In the genomic region with DNA sequence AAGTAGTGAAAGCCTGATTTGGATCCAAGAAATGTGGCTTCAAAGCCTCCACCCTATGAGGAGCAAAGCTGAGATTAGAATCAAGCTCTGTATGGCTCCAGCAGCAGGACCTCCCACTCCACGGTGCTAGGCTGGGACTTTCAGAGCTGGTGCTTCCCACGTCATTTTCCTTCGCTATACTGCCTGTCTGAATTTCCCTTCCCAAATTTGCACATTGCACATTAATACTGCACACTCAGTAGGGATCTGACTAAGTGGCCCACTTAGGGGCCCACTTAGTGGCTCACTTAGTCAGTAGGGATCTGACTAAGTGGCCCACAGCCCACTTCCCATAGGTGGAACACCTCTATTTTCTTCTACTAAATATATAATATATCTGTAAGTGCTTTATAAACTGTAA, we compare ENCODE assay signal across 23 cellular contexts.
"Had no signal": no experiment of that assay in that cellular context is flagged by ENCODE, and none has a peak within 500 bp of the region (broad histone marks: within the 10 kb centered on the region; RNA-seq: fewer than 3 reads in every experiment).

No MANE protein-coding gene starts in this region.

- H3K27ac Mint-ChIP-seq: natural killer cell treated with Interleukin-12 subunit alpha and Interleukin-12 subunit beta and Interleukin-15 and Interleukin-18, amount 100 ng/mL, for 72 hours; neural progenitor cell; stimulated activated naive B cell treated with anti-CD40 and anti-IgM and Interleukin-4, amounts not matched to agents 10 μg/mL and 1 μg/mL and 100 μg/mL, for 72 hours; stimulated activated naive CD8-positive, alpha-beta T cell treated with anti-CD3 and anti-CD28 coated beads, Interleukin-15, amount 100 ng/mL, for 72 hours had no signal

- H3K27ac ChIP-seq: heart left ventricle, neural progenitor cell, ovary, testis, tibial nerve had no signal

- H3K4me2 ChIP-seq: neural progenitor cell had no signal

- H3K4me3 ChIP-seq: heart left ventricle, lung, neural progenitor cell, ovary, testis, tibial nerve had no signal

- H3K9me3 ChIP-seq: heart left ventricle, ovary, testis, tibial nerve had no signal

- ATAC-seq: esophagus mucosa; heart left ventricle; left colon; left ventricle myocardium superior; natural killer cell treated with Interleukin-12 subunit alpha and Interleukin-12 subunit beta and Interleukin-15 and Interleukin-18, amount 100 ng/mL, for 72 hours; right cardiac atrium; stimulated activated naive B cell treated with anti-CD40 and anti-IgM and Interleukin-4, amounts not matched to agents 10 μg/mL and 1 μg/mL and 100 μg/mL, for 72 hours; stimulated activated naive CD8-positive, alpha-beta T cell treated with anti-CD3 and anti-CD28 coated beads, Interleukin-15, amount 100 ng/mL, for 72 hours had no signal

- H2AFZ ChIP-seq: neural progenitor cell had no signal

- DNase-seq: effector memory CD4-positive, alpha-beta T cell; heart left ventricle; hippocampal formation; left colon; left ventricle myocardium superior; mesenchymal stem cell; midbrain; nucleus accumbens; ovary; right cardiac atrium; small intestine; stimulated activated CD4-positive, alpha-beta T cell treated with anti-CD3 and anti-CD28 coated beads, Interleukin-4, amount 100 ng/mL, for 1 hour; stimulated activated CD8-positive, alpha-beta memory T cell treated with anti-CD3 and anti-CD28 coated beads, Interleukin-4, amount 100 ng/mL, for 48 hours; stimulated activated naive B cell treated with anti-CD40 and anti-IgM and Interleukin-4, amounts not matched to agents 10 μg/mL and 1 μg/mL and 100 μg/mL, for 72 hours; stimulated activated naive CD8-positive, alpha-beta T cell treated with anti-CD3 and anti-CD28 coated beads, Interleukin-15, amount 100 ng/mL, for 72 hours; testis had no signal

- H3K36me3 Mint-ChIP-seq: natural killer cell treated with Interleukin-12 subunit alpha and Interleukin-12 subunit beta and Interleukin-15 and Interleukin-18, amount 100 ng/mL, for 72 hours; neural progenitor cell; stimulated activated naive B cell treated with anti-CD40 and anti-IgM and Interleukin-4, amounts not matched to agents 10 μg/mL and 1 μg/mL and 100 μg/mL, for 72 hours had no signal

- H3K27me3 ChIP-seq: ovary, testis, tibial nerve had no signal

- FAIRE-seq: endometrium, frontal cortex, small intestine had no signal

- H3K36me3 ChIP-seq: heart left ventricle, neural progenitor cell, ovary, tibial nerve had no signal

- H3K9me3 Mint-ChIP-seq: natural killer cell treated with Interleukin-12 subunit alpha and Interleukin-12 subunit beta and Interleukin-15 and Interleukin-18, amount 100 ng/mL, for 72 hours; neural progenitor cell; stimulated activated naive CD8-positive, alpha-beta T cell treated with anti-CD3 and anti-CD28 coated beads, Interleukin-15, amount 100 ng/mL, for 72 hours had no signal

- H3K4me1 ChIP-seq: heart left ventricle, neural progenitor cell, testis, tibial nerve had no signal

- H3K9ac ChIP-seq: neural progenitor cell had no signal
